ENCODE assay signal across 1 cellular context in genomic region chr14:94593749-94594431, GRCh38.
A peak's percentile ranks its signal among the peaks of the same experiment; 100 is the strongest.
TF ChIP-seq lines count a peak whose summit lies in the region.

No MANE protein-coding gene starts in this region.

TF ChIP-seq in HepG2, 621 proteins besides CTCF, POLR2A, EP300 and RAD21 (continued from another document and continues in another):
- TF ChIP-seq KIAA2018 (CRISPR knock-in tag; IDR thresholded peaks at IDR 0.05; ENCODE audit: borderline replicate concordance) (no peak), ZNF678 (CRISPR knock-in tag; IDR thresholded peaks at IDR 0.05) (no peak), FOXJ3 (CRISPR knock-in tag; IDR thresholded peaks at IDR 0.05; ENCODE audit: borderline replicate concordance) (peak; percentile 100), SP2 (CRISPR knock-in tag; IDR thresholded peaks at IDR 0.05) (no peak), TEF (CRISPR knock-in tag; IDR thresholded peaks at IDR 0.05) (no peak), ZNF710 (CRISPR knock-in tag; IDR thresholded peaks at IDR 0.05; ENCODE audit: borderline replicate concordance) (peak; percentile 97), ZKSCAN5 (CRISPR knock-in tag; IDR thresholded peaks at IDR 0.05) (0 out of 2 replicates have a peak, but pooled peaks have one; percentile 34), ZFP36L1 (CRISPR knock-in tag; IDR thresholded peaks at IDR 0.05) (peak; percentile 94), ATF4 (CRISPR knock-in tag; IDR thresholded peaks at IDR 0.05) (peak in 1 of 2 experiments; percentile 99; a peak in 2 of 4 replicates), ZSCAN22 (CRISPR knock-in tag; IDR thresholded peaks at IDR 0.05) (peak; percentile 64; the same call in 1 of the 2 replicates), E2F1 (CRISPR knock-in tag; IDR thresholded peaks at IDR 0.05) (no peak; the same call in 1 of the 2 replicates), MAX (IDR thresholded peaks at IDR 0.05) (peak; percentile 84), NKX3-1 (CRISPR knock-in tag; IDR thresholded peaks at IDR 0.05) (no peak; the same call in 1 of the 2 replicates), KDM3A (CRISPR knock-in tag; IDR thresholded peaks at IDR 0.05; ENCODE audit: low read depth) (peak; percentile 97), ZHX2 (IDR thresholded peaks at IDR 0.05; ENCODE audit: low read depth) (peak; percentile 62; the same call in 1 of the 2 replicates), ZHX2 (CRISPR knock-in tag; IDR thresholded peaks at IDR 0.05; ENCODE audit: borderline replicate concordance) (no peak), MBD4 (IDR thresholded peaks at IDR 0.05; ENCODE audit: borderline replicate concordance, low read length) (no peak; the same call in 1 of the 2 replicates), CENPBD1 (CRISPR knock-in tag; IDR thresholded peaks at IDR 0.05; ENCODE audit: borderline replicate concordance, low read depth) (peak; percentile 98), KDM5B (CRISPR knock-in tag; IDR thresholded peaks at IDR 0.05; ENCODE audit: borderline replicate concordance) (peak; percentile 26; the same call in 1 of the 2 replicates), ZBTB4 (CRISPR knock-in tag; IDR thresholded peaks at IDR 0.05; ENCODE audit: borderline replicate concordance) (peak; percentile 96; the same call in 1 of the 2 replicates), ZNF512 (CRISPR knock-in tag; IDR thresholded peaks at IDR 0.05) (peak; percentile 12; the same call in 1 of the 2 replicates), TARDBP (CRISPR knock-in tag; IDR thresholded peaks at IDR 0.05) (peak; percentile 99), EHMT2 (IDR thresholded peaks at IDR 0.05; ENCODE audit: borderline replicate concordance, low read depth, low read length) (no peak; the same call in 1 of the 2 replicates), GATA4 (IDR thresholded peaks at IDR 0.05; ENCODE audit: borderline replicate concordance, low read depth) (peak; percentile 96), ZBTB8A (CRISPR knock-in tag; IDR thresholded peaks at IDR 0.05; ENCODE audit: borderline replicate concordance, low read depth) (no peak), ZNF30 (CRISPR knock-in tag; IDR thresholded peaks at IDR 0.05) (no peak)
